In genomic region chr17:37476431-37477130, GRCh38 we compare ENCODE assay signal across 9 cellular contexts. TPM values are rescaled to one million over a fixed set of nuclear protein-coding genes. Genes with fewer than 3 reads are reported as not detected.
A peak's percentile ranks its signal among the peaks of the same experiment; 100 is the strongest.
DNase-seq lines count a peak whose midpoint lies in the region; ATAC-seq, FAIRE-seq and TF ChIP-seq lines count a peak whose summit lies in the region.
"Had no signal": no experiment of that assay in that cellular context is flagged by ENCODE, and none has a peak within 500 bp of the region (broad histone marks: within the 10 kb centered on the region; RNA-seq: fewer than 3 reads in every experiment).

No MANE protein-coding gene starts in this region.

- peaks cover 9% of the 10 kb centered on the region for H3K4me1 ChIP-seq in astrocyte (ENCODE audit: insufficient read depth, low read length)
- H3K4me1 ChIP-seq in right cardiac atrium (ENCODE audit: control insufficient read depth, insufficient read depth, low read length): peaks cover 4% of the 10 kb centered on the region
- H3K4me1 ChIP-seq in thymus (ENCODE audit: control insufficient read depth, insufficient read depth, low read length): no peaks in the 10 kb centered on the region

- FAIRE-seq in astrocyte (lab: Jason Lieb, UNC): no peak
- FAIRE-seq in GM12891 (lab: Jason Lieb, UNC): no peak

- peaks cover 16% of the 10 kb centered on the region for H3K36me3 Mint-ChIP-seq in astrocyte (ENCODE audit: low read depth, unreplicated experiment)
- peaks cover 9 to 26% of the 10 kb centered on the region in 2 donors for H3K36me3 Mint-ChIP-seq in activated naive CD4-positive, alpha-beta T cell treated with anti-CD3 and anti-CD28 coated beads, Interleukin-2, amount 50 U/mL, for 72 hours

- intact Hi-C loops in right cardiac atrium (cut with DNase I): no loop called here

- H3K4me1 Mint-ChIP-seq in astrocyte (ENCODE audit: low read depth, unreplicated experiment): peaks cover 16% of the 10 kb centered on the region

- H3K9me3 ChIP-seq in astrocyte (ENCODE audit: insufficient read depth, low read depth, low read length): no peaks in the 10 kb centered on the region
- no peaks in the 10 kb centered on the region for H3K9me3 ChIP-seq in right cardiac atrium (ENCODE audit: control insufficient read depth, low read length)
- no peaks in the 10 kb centered on the region for H3K9me3 ChIP-seq in thymus (ENCODE audit: control insufficient read depth)

- TF ChIP-seq POLR2A in GM12891 (IDR thresholded peaks at IDR 0.05; ENCODE audit: low read depth, low read length): no peak

- peak overlapping the region; percentile 15 for H3K4me2 ChIP-seq in astrocyte (ENCODE audit: low read length)

- TF ChIP-seq CTCF in astrocyte (IDR thresholded peaks at IDR 0.05; ENCODE audit: insufficient read depth, low read depth, low read length): no peak

- H3K36me3 ChIP-seq in astrocyte (ENCODE audit: insufficient read depth, low read length): peaks cover 31% of the 10 kb centered on the region
- H3K36me3 ChIP-seq in thymus (ENCODE audit: control insufficient read depth, insufficient read depth): peaks cover 47% of the 10 kb centered on the region

- no peaks in the 10 kb centered on the region for H3K9me3 Mint-ChIP-seq in astrocyte (ENCODE audit: unreplicated experiment)
- no peaks in the 10 kb centered on the region for H3K9me3 Mint-ChIP-seq in activated naive CD4-positive, alpha-beta T cell treated with anti-CD3 and anti-CD28 coated beads, Interleukin-2, amount 50 U/mL, for 72 hours

- H3K27me3 Mint-ChIP-seq in astrocyte (ENCODE audit: low read depth, unreplicated experiment): no peaks in the 10 kb centered on the region

- 55% methylated on average over 4 of the region's 4 CpGs for WGBS in right cardiac atrium
- 95% methylated on average over 4 of the region's 4 CpGs for WGBS in thymus

- peak; percentile 22 for DNase-seq in DMS53 (lab: John Stamatoyannopoulos, UW)
- DNase-seq in DMS53 treated with DMSO at 0.1 percent for 48 hours (lab: John Stamatoyannopoulos, UW; ENCODE audit: unreplicated experiment): no peak
- DNase-seq in astrocyte (ENCODE audit: low read depth): no peak
- DNase-seq in right cardiac atrium: no peak
- DNase-seq in GM12891 (ENCODE audit: insufficient read length, low spot score): no peak
- no peak for DNase-seq in activated naive CD4-positive, alpha-beta T cell treated with anti-CD3 and anti-CD28 coated beads, Interleukin-2, amount 50 U/mL, for 72 hours (ENCODE audit: low spot score in 2 of 2)
- DNase-seq: 8988T had no signal

- no peak overlapping the region for H2AFZ ChIP-seq in astrocyte (ENCODE audit: low read depth, low read length)

- H3K9ac ChIP-seq in astrocyte (ENCODE audit: low read length): peak overlapping the region; percentile 21

- no peaks in the 10 kb centered on the region for H4K20me1 ChIP-seq in astrocyte (ENCODE audit: insufficient read depth, low read length)

- H3K27me3 ChIP-seq in astrocyte (ENCODE audit: insufficient read depth, low read length): no peaks in the 10 kb centered on the region
- H3K27me3 ChIP-seq in right cardiac atrium (ENCODE audit: control insufficient read depth, insufficient read depth): no peaks in the 10 kb centered on the region
- H3K27me3 ChIP-seq in thymus (ENCODE audit: control insufficient read depth, insufficient read depth): no peaks in the 10 kb centered on the region

- peak overlapping the region; percentile 63 for H3K4me3 Mint-ChIP-seq in astrocyte (ENCODE audit: unreplicated experiment)

- H3K4me3 ChIP-seq in astrocyte (ENCODE audit: insufficient read depth, low read depth, low read length): no peak overlapping the region
- H3K4me3 ChIP-seq in right cardiac atrium (ENCODE audit: low read length): no peak overlapping the region
- no peak overlapping the region for H3K4me3 ChIP-seq in thymus (ENCODE audit: low read length)

- ATAC-seq in right cardiac atrium (peak; percentile 79 to 87), HG03025 (IDR thresholded peaks at IDR 0.05; ENCODE audit: low FRiP score, unreplicated experiment) (no peak)
- no peak for ATAC-seq in activated naive CD4-positive, alpha-beta T cell treated with anti-CD3 and anti-CD28 coated beads, Interleukin-2, amount 50 U/mL, for 72 hours

- no peaks in the 10 kb centered on the region for H3K79me2 ChIP-seq in astrocyte (ENCODE audit: insufficient read depth, low read length)

- peak overlapping the region; percentile 79 for H3K27ac Mint-ChIP-seq in astrocyte (ENCODE audit: unreplicated experiment)
- no peak overlapping the region for H3K27ac Mint-ChIP-seq in activated naive CD4-positive, alpha-beta T cell treated with anti-CD3 and anti-CD28 coated beads, Interleukin-2, amount 50 U/mL, for 72 hours

- peak overlapping the region; percentile 32 for H3K27ac ChIP-seq in astrocyte (ENCODE audit: low read depth, low read length)
- H3K27ac ChIP-seq in right cardiac atrium (ENCODE audit: low read length): peak overlapping the region; percentile 79
- H3K27ac ChIP-seq in thymus (ENCODE audit: low read depth): peak overlapping the region; percentile 38

TF ChIP-seq in GM12891, 5 proteins besides CTCF, POLR2A, EP300 and RAD21:
- TF ChIP-seq POU2F2 (IDR thresholded peaks at IDR 0.05; ENCODE audit: low read depth, low read length) (no peak), TAF1 (IDR thresholded peaks at IDR 0.05; ENCODE audit: low read depth, low read length) (no peak), PAX5 (IDR thresholded peaks at IDR 0.05; ENCODE audit: insufficient read depth, low read length, severe bottlenecking) (no peak), POLR2AphosphoS5 (IDR thresholded peaks at IDR 0.05; ENCODE audit: low read depth, low read length) (no peak), SPI1 (IDR thresholded peaks at IDR 0.05; ENCODE audit: low read depth, low read length) (no peak)

RNA-seq across cellular contexts. Expression of gene DUSP14, which starts 13.1 kb away (rescaled TPM):
- total RNA-seq in astrocyte: 64.3 and 69.1 TPM in 2 replicates
- total RNA-seq in right cardiac atrium: 10 to 100 TPM; 16.7 to 20.1 (median 18.4) TPM
- polyA plus RNA-seq in right cardiac atrium: 17.8 TPM
- 18.4 TPM for polyA plus RNA-seq in thymus
- polyA plus RNA-seq in GM12891 (2012; ENCODE audit: low read depth, missing spikeins): 9.2 TPM
- total RNA-seq in activated naive CD4-positive, alpha-beta T cell treated with anti-CD3 and anti-CD28 coated beads, Interleukin-2, amount 50 U/mL, for 72 hours: 10 to 100 TPM in 1 of 2 donors, 1 to 10 TPM in 1; 7.6 to 13.1 TPM

Comparison
In these comparisons a context has a peak if more than half of its experiments do, and no peak if none do; other contexts are left out.
1. ATAC-seq: peak in right cardiac atrium (2 of 2); none in HG03025 (single experiment) and activated naive CD4-positive, alpha-beta T cell treated with anti-CD3 and anti-CD28 coated beads, Interleukin-2, amount 50 U/mL, for 72 hours (0 of 2).
2. Peak in every context shown above with its lines, with median percentiles within 50 percentile points of each other: H3K27ac ChIP-seq.